8 cellular contexts compared by ENCODE assay signal in the genomic region with DNA sequence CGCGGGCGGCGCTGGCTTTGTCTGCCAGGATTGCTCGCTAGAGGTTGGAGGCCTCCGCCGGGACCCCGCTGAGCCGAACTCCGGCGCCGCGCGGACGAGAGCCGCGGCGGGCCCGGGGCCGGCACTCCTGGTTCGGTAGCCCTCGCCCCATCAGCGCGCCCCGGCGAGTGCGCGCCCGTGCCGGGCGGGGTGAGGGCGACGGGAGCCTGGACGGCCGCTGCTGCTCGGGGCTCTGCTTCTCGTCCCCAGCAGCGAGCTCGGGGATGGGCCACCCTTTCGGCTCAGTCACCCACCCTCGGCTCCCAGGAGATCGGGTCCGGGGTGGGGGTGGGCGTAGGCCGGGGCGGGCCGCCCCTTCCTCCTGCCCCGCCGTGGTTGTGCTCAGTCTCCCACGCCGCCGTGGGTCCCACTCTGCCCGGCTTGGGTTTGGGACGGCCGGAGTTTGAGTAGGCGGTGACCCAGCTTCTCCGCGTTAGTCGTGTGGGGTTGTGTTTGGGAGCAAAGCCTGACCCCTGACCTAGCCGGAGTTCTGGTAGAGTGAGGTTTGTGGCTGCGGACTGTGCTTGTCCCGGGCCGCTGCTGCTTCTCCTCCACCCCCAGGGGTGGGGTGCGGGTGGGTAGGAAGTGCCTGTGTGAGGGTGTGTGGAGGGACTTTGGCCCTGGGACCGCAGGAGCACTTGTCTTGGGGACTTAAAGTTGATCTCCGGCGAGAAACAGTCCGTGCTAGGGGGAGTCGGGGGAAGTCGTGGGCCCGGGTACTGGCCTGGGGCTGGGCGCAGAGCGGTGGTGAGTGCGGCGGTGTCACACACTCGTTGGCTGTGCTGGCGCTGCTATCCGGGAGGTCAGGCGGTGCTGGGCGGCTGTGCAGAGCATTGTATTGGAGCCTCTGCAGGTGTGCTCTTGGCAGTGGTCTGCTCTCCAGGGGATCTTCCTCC. TPM values are rescaled to one million over a fixed set of nuclear protein-coding genes. Genes with fewer than 3 reads are reported as not detected.
DNase-seq lines count a peak whose midpoint lies in the region; ATAC-seq and TF ChIP-seq lines count a peak whose summit lies in the region.

No MANE protein-coding gene starts in this region.

- peak overlapping the region; percentile 97 for H3K27ac Mint-ChIP-seq in activated CD4-positive, alpha-beta memory T cell treated with anti-CD3 and anti-CD28 coated beads for 36 hours

- H3K27ac ChIP-seq in neutrophil: peak overlapping the region; percentile 97

- H3K27me3 ChIP-seq in neutrophil: no peaks in the 10 kb centered on the region

- peaks cover 59 to 64% of the 10 kb centered on the region in 2 experiments for H3K4me1 ChIP-seq in neutrophil (ENCODE audit: control insufficient read depth in 1 of 2, insufficient read depth in 1 of 2, low read depth in 1 of 2, low read length in 1 of 2)

- peak; percentile 39 for DNase-seq in Daoy (ENCODE audit: low read depth)
- DNase-seq in GM20000 (ENCODE audit: low spot score): peak; percentile 62
- DNase-seq in activated CD4-positive, alpha-beta memory T cell treated with anti-CD3 and anti-CD28 coated beads for 36 hours: peak; percentile 52
- DNase-seq in foreskin fibroblast: peak; percentile 18 to 57
- no peak for DNase-seq in NCI-H1694 (lab: John Stamatoyannopoulos, UW)
- DNase-seq in SKM-1 (lab: John Stamatoyannopoulos, UW; ENCODE audit: unreplicated experiment): no peak

- no peaks in the 10 kb centered on the region for H3K36me3 ChIP-seq in neutrophil

- no peaks in the 10 kb centered on the region for H3K9me3 ChIP-seq in neutrophil

- intact Hi-C loops in activated CD4-positive, alpha-beta memory T cell treated with anti-CD3 and anti-CD28 coated beads for 36 hours (cut with micrococcal nuclease): loop anchor here (1.0 kb wide), 1 partner anchor 31 kb away; no protein-coding TSS in a partner anchor

- H3K4me3 Mint-ChIP-seq in activated CD4-positive, alpha-beta memory T cell treated with anti-CD3 and anti-CD28 coated beads for 36 hours: peak overlapping the region; percentile 91

- peaks cover 47% of the 10 kb centered on the region for H3K4me1 Mint-ChIP-seq in activated CD4-positive, alpha-beta memory T cell treated with anti-CD3 and anti-CD28 coated beads for 36 hours (ENCODE audit: low read depth)

- POLR2A ChIA-PET in activated CD4-positive, alpha-beta memory T cell treated with anti-CD3 and anti-CD28 coated beads for 36 hours (lab: Charles Lee): interaction anchor here (0.8 to 5.1 kb wide), 4 partner anchors 15 to 51 kb away, joined by 3 to 23 read pairs (median 6); no protein-coding TSS in a partner anchor

- peaks cover 13% of the 10 kb centered on the region for H3K36me3 Mint-ChIP-seq in activated CD4-positive, alpha-beta memory T cell treated with anti-CD3 and anti-CD28 coated beads for 36 hours

- peak; percentile 0 for ATAC-seq in HG03558 (IDR thresholded peaks at IDR 0.05; ENCODE audit: extremely low read depth, unreplicated experiment)

- no peaks in the 10 kb centered on the region for H3K9me3 Mint-ChIP-seq in activated CD4-positive, alpha-beta memory T cell treated with anti-CD3 and anti-CD28 coated beads for 36 hours

- H3K27me3 Mint-ChIP-seq in activated CD4-positive, alpha-beta memory T cell treated with anti-CD3 and anti-CD28 coated beads for 36 hours: no peaks in the 10 kb centered on the region

- CTCF ChIA-PET in activated CD4-positive, alpha-beta memory T cell treated with anti-CD3 and anti-CD28 coated beads for 36 hours (lab: Charles Lee): interaction anchor here (0.6 to 36.2 kb wide), 5 partner anchors 10 to 69 kb away, joined by 3 to 1168 read pairs (median 6); no protein-coding TSS in a partner anchor

- TF ChIP-seq CTCF in GM20000 (IDR thresholded peaks at IDR 0.05; ENCODE audit: extremely low read depth, missing control alignments) (no peak), foreskin fibroblast (IDR thresholded peaks at IDR 0.05; ENCODE audit: low read depth, low read length) (no peak), neutrophil (IDR thresholded peaks at IDR 0.05) (no peak)

- H3K4me3 ChIP-seq in foreskin fibroblast (ENCODE audit: low read depth in 1 of 2, low read length in 2 of 2): peak overlapping the region; percentile 82 to 85
- peak overlapping the region; percentile 64 to 80 for H3K4me3 ChIP-seq in neutrophil (ENCODE audit: low read depth in 1 of 2, low read length in 1 of 2)

RNA-seq across cellular contexts. Expression of a gene that starts 0.7 kb away (rescaled TPM):
- total RNA-seq in Daoy (2014; rRNA removed; shearing (Covaris generic)): 19.9 and 21.0 TPM in 2 replicates
- 10 to 100 TPM; 48.9 to 51.8 TPM for total RNA-seq in activated CD4-positive, alpha-beta memory T cell treated with anti-CD3 and anti-CD28 coated beads for 36 hours

RNA-seq across cellular contexts. Expression of a gene that starts 46.4 kb away (rescaled TPM):
- total RNA-seq in Daoy (2014; rRNA removed; shearing (Covaris generic)): 22.6 and 27.0 TPM in 2 replicates
- 10 to 100 TPM in 1 of 2 experiments, 1 to 10 TPM in 1; 9.5 to 10.1 TPM for total RNA-seq in activated CD4-positive, alpha-beta memory T cell treated with anti-CD3 and anti-CD28 coated beads for 36 hours

Comparison
In these comparisons a context has a peak if more than half of its experiments do, and no peak if none do; other contexts are left out.
1. DNase-seq: peak in Daoy (single experiment), GM20000 (single experiment), activated CD4-positive, alpha-beta memory T cell treated with anti-CD3 and anti-CD28 coated beads for 36 hours (single experiment) and foreskin fibroblast (2 of 2); none in NCI-H1694 (single experiment) and SKM-1 (single experiment).